Comparison of ENCODE assay signal across 19 cellular contexts in the genomic region with DNA sequence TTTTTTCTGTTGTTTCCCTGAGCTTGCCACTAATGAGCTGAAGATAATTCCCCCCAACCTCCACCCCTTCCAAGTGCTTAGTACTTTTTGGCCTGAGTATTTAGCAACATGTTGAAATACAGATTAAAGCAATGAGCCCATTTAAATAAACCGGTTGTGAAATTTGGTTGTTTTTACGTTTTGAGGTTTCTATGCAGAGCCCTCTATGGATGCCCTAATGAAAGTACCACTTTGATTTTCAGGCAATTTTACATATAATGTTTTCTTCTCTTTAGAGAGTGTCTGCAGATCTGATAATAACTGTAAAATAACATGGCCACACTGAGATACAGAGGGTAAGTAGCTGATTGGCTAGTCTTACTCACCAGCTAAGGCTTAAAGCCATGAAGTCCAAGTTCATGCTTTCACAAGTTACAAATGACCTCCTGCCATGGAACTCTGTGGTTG.
DNase-seq lines count a peak whose midpoint lies in the region; ATAC-seq and TF ChIP-seq lines count a peak whose summit lies in the region.
"Had no signal": no experiment of that assay in that cellular context is flagged by ENCODE, and none has a peak within 500 bp of the region (broad histone marks: within the 10 kb centered on the region; RNA-seq: fewer than 3 reads in every experiment).

No MANE protein-coding gene starts in this region.

- H3K56ac ChIP-seq in IMR-90 (ENCODE audit: extremely low read depth, insufficient read depth, low read length), result peak overlapping the region; percentile 50

- peaks cover 17% of the 10 kb centered on the region for H3K9me1 ChIP-seq in IMR-90 (ENCODE audit: insufficient read depth, low read length)

- H3K9me3 ChIP-seq in IMR-90 (ENCODE audit: control insufficient read depth, insufficient read depth, low read length), result no peaks in the 10 kb centered on the region
- no peaks in the 10 kb centered on the region for H3K9me3 ChIP-seq in adipocyte (ENCODE audit: control insufficient read depth, low read length)
- no peaks in the 10 kb centered on the region for H3K9me3 ChIP-seq in osteoblast (ENCODE audit: low read depth, low read length)
- H3K9me3 ChIP-seq in body of pancreas, result no peaks in the 10 kb centered on the region
- H3K9me3 ChIP-seq: colonic mucosa, lower lobe of right lung, thoracic aorta had no signal

- H2BK20ac ChIP-seq in IMR-90 (ENCODE audit: low read depth, low read length), result peak overlapping the region; percentile 95

- no CpG with 5 or more reads among the region's 2 CpGs for WGBS in IMR-90 (ENCODE audit: extremely low coverage in 2 of 2, insufficient read length in 1 of 2), 2 experiments
- 62 to 73% methylated on average over 2 of the region's 2 CpGs for WGBS in body of pancreas, 2 donors

- peak overlapping the region; percentile 92 for H4K91ac ChIP-seq in IMR-90 (ENCODE audit: insufficient read depth, low read depth, low read length)

- POLR2A ChIA-PET in IMR-90 (lab: Charles Lee; ENCODE audit: unreplicated experiment), result interaction anchor here (0.5 to 1.0 kb wide), 3 partner anchors 18 to 368 kb away, joined by 3 to 6 read pairs (median 4); no protein-coding TSS in a partner anchor

- peak overlapping the region; percentile 5 to 97 for H4K8ac ChIP-seq in IMR-90 (ENCODE audit: low read depth in 2 of 2, low read length in 2 of 2)

- H2BK15ac ChIP-seq in IMR-90 (ENCODE audit: low read depth, low read length), result peak overlapping the region; percentile 63; the same call in 2 of the 3 replicates

- CTCF ChIA-PET in IMR-90 (lab: Yijun Ruan, JAX), result interaction anchor here (0.7 to 4.3 kb wide), 5 partner anchors 35 to 311 kb away, joined by 3 to 24 read pairs (median 4); no protein-coding TSS in a partner anchor

- H3K4me3 ChIP-seq in IMR-90 (ENCODE audit: insufficient read depth, low read depth, low read length) (no peak overlapping the region), adipocyte (ENCODE audit: low read length) (peak overlapping the region; percentile 41), fibroblast of pulmonary artery (replicated peaks; ENCODE audit: low read depth, low read length) (no peak overlapping the region), osteoblast (ENCODE audit: insufficient read depth, low read length) (no peak overlapping the region), H7 (ENCODE audit: insufficient read depth, low read depth, low read length) (no peak overlapping the region), body of pancreas (no peak overlapping the region)
- H3K4me3 ChIP-seq: colonic mucosa, lower lobe of right lung, thoracic aorta had no signal

- peak; percentile 54 for DNase-seq in IMR-90
- DNase-seq in adipocyte (ENCODE audit: low read depth), result peak; percentile 47
- peak; percentile 62 for DNase-seq in fibroblast of pulmonary artery (ENCODE audit: low read depth)
- DNase-seq in osteoblast (ENCODE audit: insufficient read length, low spot score, missing footprints), result no peak
- no peak for DNase-seq in hippocampal formation (lab: John Stamatoyannopoulos, UW)
- DNase-seq in H7, result no peak
- DNase-seq in body of pancreas, result no peak
- DNase-seq: activated CD4-positive, alpha-beta T cell treated with anti-CD3 and anti-CD28 coated beads, Interleukin-2, amount 50 U/mL, for 4 hours; activated naive CD8-positive, alpha-beta T cell treated with anti-CD3 and anti-CD28 coated beads, Interleukin-2, amount 10 ng/mL, durations not matched to agents 7 days and 5 days; activated T-cell treated with anti-CD3 and anti-CD28 coated beads, Interleukin-2, amount 50 U/mL, for 4 hours; lower lobe of right lung; NCI-H1436 treated with DMSO at 0.1 percent for 48 hours; nephron progenitor cell; stimulated activated CD4-positive, alpha-beta T cell treated with anti-CD3 and anti-CD28 coated beads, Interleukin-4, amount 100 ng/mL, for 1 hour; stimulated activated CD8-positive, alpha-beta memory T cell treated with anti-CD3 and anti-CD28 coated beads, Interleukin-4, amount 100 ng/mL, for 48 hours had no signal

- ATAC-seq in IMR-90 (ENCODE audit: low read depth) (peak; percentile 3), HG03045 (IDR thresholded peaks at IDR 0.05; ENCODE audit: unreplicated experiment) (no peak), body of pancreas (no peak)
- ATAC-seq: activated T-cell treated with anti-CD3 and anti-CD28 coated beads, Interleukin-2, amount 50 U/mL, for 4 hours; lower lobe of right lung had no signal

- no peaks in the 10 kb centered on the region for H4K20me1 ChIP-seq in IMR-90 (ENCODE audit: insufficient read depth, low read length)
- no peaks in the 10 kb centered on the region for H4K20me1 ChIP-seq in osteoblast (ENCODE audit: insufficient read depth, low read length)

- H3K79me2 ChIP-seq in osteoblast (ENCODE audit: insufficient read depth, low read length), result no peaks in the 10 kb centered on the region

- H3K9ac ChIP-seq in IMR-90 (ENCODE audit: low read depth, low read length), result no peak overlapping the region; the same call in 1 of the 2 replicates
- H3K9ac ChIP-seq in adipocyte (ENCODE audit: low read length), result peak overlapping the region; percentile 67

- H3K18ac ChIP-seq in IMR-90 (ENCODE audit: low read depth, low read length), result peak overlapping the region; percentile 91

- H3K14ac ChIP-seq in IMR-90 (replicated peaks; ENCODE audit: low read depth, low read length), result peak overlapping the region; percentile 88

- H2BK120ac ChIP-seq in IMR-90 (ENCODE audit: low read depth, low read length), result peak overlapping the region; percentile 100

- peak overlapping the region; percentile 68; the same call in 1 of the 2 replicates for H4K5ac ChIP-seq in IMR-90 (ENCODE audit: low read depth, low read length)

- dilution Hi-C loops in IMR-90 (cut with HindIII; ENCODE audit: low sequenced_read_pairs, unreplicated experiment), result no loop called here

- H3K23ac ChIP-seq in IMR-90 (ENCODE audit: low read depth, low read length), result peak overlapping the region; percentile 84; the same call in 1 of the 2 replicates

- H3K4me1 ChIP-seq in IMR-90 (ENCODE audit: control insufficient read depth, insufficient read depth, low read length), result peaks cover 23% of the 10 kb centered on the region
- peaks cover 61% of the 10 kb centered on the region for H3K4me1 ChIP-seq in adipocyte (ENCODE audit: control insufficient read depth, insufficient read depth, low read length)
- peaks cover 48% of the 10 kb centered on the region for H3K4me1 ChIP-seq in osteoblast (ENCODE audit: insufficient read depth, low read length)
- H3K4me1 ChIP-seq in body of pancreas, result no peaks in the 10 kb centered on the region
- H3K4me1 ChIP-seq: colonic mucosa, lower lobe of right lung had no signal

- peak overlapping the region; percentile 87 for H2AK5ac ChIP-seq in IMR-90 (ENCODE audit: low read depth, low read length)

- no peak overlapping the region for H2AK9ac ChIP-seq in IMR-90 (replicated peaks; ENCODE audit: low read depth, low read length, poor library complexity)

- H3K27me3 ChIP-seq in IMR-90 (ENCODE audit: control insufficient read depth, insufficient read depth, low read length), result no peaks in the 10 kb centered on the region
- H3K27me3 ChIP-seq in adipocyte (replicated peaks; ENCODE audit: control insufficient read depth, insufficient read depth, low read length), result no peaks in the 10 kb centered on the region
- H3K27me3 ChIP-seq in osteoblast (ENCODE audit: insufficient read depth, low read length), result no peaks in the 10 kb centered on the region
- H3K27me3 ChIP-seq in H7 (ENCODE audit: control insufficient read depth, insufficient read depth, low read length), result no peaks in the 10 kb centered on the region
- H3K27me3 ChIP-seq in body of pancreas, result no peaks in the 10 kb centered on the region
- H3K27me3 ChIP-seq: colonic mucosa had no signal

- peaks cover 0 to 8% of the 10 kb centered on the region in 2 experiments; a peak in 2 of 4 replicates for H3K79me1 ChIP-seq in IMR-90 (ENCODE audit: low read depth in 1 of 2, low read length in 2 of 2)

- H2AFZ ChIP-seq in IMR-90 (replicated peaks; ENCODE audit: low read length, poor library complexity) (no peak overlapping the region), osteoblast (ENCODE audit: low read length) (no peak overlapping the region)

- no peaks in the 10 kb centered on the region for H3K36me3 ChIP-seq in IMR-90 (ENCODE audit: control insufficient read depth, insufficient read depth, low read length)
- no peaks in the 10 kb centered on the region for H3K36me3 ChIP-seq in adipocyte (ENCODE audit: control insufficient read depth, insufficient read depth, low read length, severe bottlenecking)
- H3K36me3 ChIP-seq in osteoblast (ENCODE audit: insufficient read depth, low read length), result no peaks in the 10 kb centered on the region
- no peaks in the 10 kb centered on the region for H3K36me3 ChIP-seq in H7 (replicated peaks; ENCODE audit: control insufficient read depth, insufficient read depth, low read length)
- no peaks in the 10 kb centered on the region for H3K36me3 ChIP-seq in body of pancreas (replicated peaks in 1 of 2; ENCODE audit: insufficient read depth in 1 of 2, low read depth in 2 of 2)
- H3K36me3 ChIP-seq: colonic mucosa, lower lobe of right lung, thoracic aorta had no signal

- H2BK5ac ChIP-seq in IMR-90 (ENCODE audit: low read depth, low read length, poor library complexity, severe bottlenecking), result peak overlapping the region; percentile 86

- peak overlapping the region; percentile 100 for H3K4ac ChIP-seq in IMR-90 (ENCODE audit: low read depth, low read length)

- intact Hi-C loops in IMR-90 (cut with micrococcal nuclease), result loop anchor here (1.0 kb wide), 1 partner anchor 305 kb away; no protein-coding TSS in a partner anchor
- intact Hi-C loops in body of pancreas (cut with DNase I), result no loop called here

- peak overlapping the region; percentile 7; the same call in 1 of the 2 replicates for H3K4me2 ChIP-seq in IMR-90 (ENCODE audit: low read depth, low read length)
- peak overlapping the region; percentile 78 for H3K4me2 ChIP-seq in osteoblast (ENCODE audit: insufficient read depth, low read length)

- no peak for TF ChIP-seq RAD21 in IMR-90 (IDR thresholded peaks at IDR 0.05; ENCODE audit: low read length)

- BruUV-seq in IMR-90 (replicated peaks; lab: Mats Ljungman, UMichigan), result no TSS peak

- in situ Hi-C loops in IMR-90 (cut with MboI; ENCODE audit: low sequenced_read_pairs), result no loop called here

- no peak for TF ChIP-seq CTCF in IMR-90 (conservative IDR thresholded peaks at IDR 0.05; ENCODE audit: low read depth, low read length)
- no peak for TF ChIP-seq CTCF in fibroblast of pulmonary artery (IDR thresholded peaks at IDR 0.05; ENCODE audit: low read length, missing control alignments)
- no peak for TF ChIP-seq CTCF in osteoblast (IDR thresholded peaks at IDR 0.05; ENCODE audit: extremely low read depth, low read depth, low read length)
- TF ChIP-seq CTCF in body of pancreas (IDR thresholded peaks at IDR 0.05), result no peak

- H3K27ac ChIP-seq in IMR-90 (ENCODE audit: insufficient read depth, low read length) (peak overlapping the region; percentile 51; the same call in 1 of the 2 replicates), osteoblast (ENCODE audit: low read depth, low read length) (peak overlapping the region; percentile 96), body of pancreas (no peak overlapping the region)
- H3K27ac ChIP-seq: colonic mucosa, HL-60, lower lobe of right lung, thoracic aorta had no signal

- no peak for TF ChIP-seq POLR2A in IMR-90 (IDR thresholded peaks at IDR 0.05; ENCODE audit: low read depth, low read length)
- no peak for TF ChIP-seq POLR2A in body of pancreas (IDR thresholded peaks at IDR 0.05)

Comparison
In these comparisons a context has a peak if more than half of its experiments do, and no peak if none do; other contexts are left out.
1. DNase-seq: peak in IMR-90 (single experiment), adipocyte (single experiment) and fibroblast of pulmonary artery (single experiment); none in osteoblast (single experiment), hippocampal formation (0 of 2), H7 (single experiment) and body of pancreas (0 of 4).
2. H3K27ac ChIP-seq: peak in IMR-90 (single experiment) and osteoblast (single experiment); none in body of pancreas (0 of 4).